ENCODE assay signal across 8 cellular contexts in the genomic region with DNA sequence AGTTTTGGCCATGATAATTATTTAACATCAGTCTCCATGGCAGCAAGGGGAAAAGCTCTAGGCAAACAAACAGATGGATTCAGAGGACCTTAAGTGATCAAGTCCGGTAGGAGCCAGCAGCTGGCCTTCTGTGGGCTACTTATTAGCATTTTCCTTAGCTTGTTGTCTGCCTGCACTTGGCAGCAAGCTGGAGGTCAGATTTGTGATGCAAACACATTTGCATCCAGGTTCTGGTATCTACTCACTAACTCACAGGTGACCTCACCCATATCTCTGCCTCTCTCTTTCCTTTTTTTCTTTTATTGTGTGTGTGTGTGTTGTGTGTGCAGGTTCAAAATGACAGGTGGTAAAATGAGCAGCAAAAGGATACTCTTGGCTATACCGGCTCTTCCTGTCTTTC. TPM values are rescaled to one million over a fixed set of nuclear protein-coding genes. Genes with fewer than 3 reads are reported as not detected.
DNase-seq lines count a peak whose midpoint lies in the region; ATAC-seq and TF ChIP-seq lines count a peak whose summit lies in the region.
"Had no signal": no experiment of that assay in that cellular context is flagged by ENCODE, and none has a peak within 500 bp of the region (broad histone marks: within the 10 kb centered on the region; RNA-seq: fewer than 3 reads in every experiment).

No MANE protein-coding gene starts in this region.

- no peaks in the 10 kb centered on the region for H3K4me1 Mint-ChIP-seq in CD14-positive monocyte

- H3K9me3 ChIP-seq in tibial nerve, result no peaks in the 10 kb centered on the region

- H3K36me3 ChIP-seq in tibial nerve, result no peaks in the 10 kb centered on the region

- no peaks in the 10 kb centered on the region for H3K36me3 Mint-ChIP-seq in CD14-positive monocyte

- peak overlapping the region in 3 of 4 donors; percentile 42 to 85 (median 77) for H3K27ac ChIP-seq in tibial nerve

- no peaks in the 10 kb centered on the region for H3K27me3 Mint-ChIP-seq in CD14-positive monocyte (ENCODE audit: low read depth in 3 of 3)

- TF ChIP-seq CTCF in tibial nerve (IDR thresholded peaks at IDR 0.05) (no peak), CD14-positive monocyte (IDR thresholded peaks at IDR 0.05) (no peak)

- H3K4me1 ChIP-seq in tibial nerve, result peaks cover 0 to 57% (median 10%) of the 10 kb centered on the region in 4 donors

- peak overlapping the region in 2 of 4 donors; percentile 8 for H3K4me3 ChIP-seq in tibial nerve

- intact Hi-C loops in CD14-positive monocyte (cut with micrococcal nuclease), result no loop called here

- 17 to 21% methylated on average over 2 of the region's 2 CpGs for WGBS in tibial nerve, 2 donors

- no peak for TF ChIP-seq EP300 in tibial nerve (IDR thresholded peaks at IDR 0.05)

- H3K4me3 Mint-ChIP-seq in CD14-positive monocyte, result no peak overlapping the region

- H3K27ac Mint-ChIP-seq in CD14-positive monocyte, result no peak overlapping the region

- no peaks in the 10 kb centered on the region for H3K27me3 ChIP-seq in tibial nerve

- H3K9me3 Mint-ChIP-seq in CD14-positive monocyte, result peaks cover 0 to 3% (median 0%) of the 10 kb centered on the region in 7 donors

- no peak for ATAC-seq in GM21390 (IDR thresholded peaks at IDR 0.05; ENCODE audit: unreplicated experiment)

- TF ChIP-seq POLR2A in tibial nerve (IDR thresholded peaks at IDR 0.05), result no peak

- DNase-seq in LHCN-M2 (ENCODE audit: low read depth), result peak; percentile 66
- peak; percentile 67 for DNase-seq in astrocyte of the hippocampus (ENCODE audit: low read depth, low spot score)
- DNase-seq in iPS-NIHi7 (ENCODE audit: extremely low spot score), result peak; percentile 38
- no peak for DNase-seq in tibial nerve (ENCODE audit: low spot score in 2 of 2)
- no peak for DNase-seq in CD14-positive monocyte (ENCODE audit: low spot score)
- DNase-seq in NCI-H2196 treated with DMSO at 0.1 percent for 48 hours (lab: John Stamatoyannopoulos, UW; ENCODE audit: unreplicated experiment), result no peak
- DNase-seq: effector memory CD4-positive, alpha-beta T cell had no signal

RNA-seq across cellular contexts. Expression of gene ARHGAP42, which starts 32.3 kb away (rescaled TPM):
- total RNA-seq in LHCN-M2 (2014; rRNA removed) (7.4 and 10.3 TPM in 2 replicates), tibial nerve (10 to 100 TPM; 28.5 to 52.2 (median 40.4) TPM)
- polyA plus RNA-seq in LHCN-M2 (2012), result 1.4 TPM
- not detected for polyA plus RNA-seq in CD14-positive monocyte

Comparison
In these comparisons a context has a peak if more than half of its experiments do, and no peak if none do; other contexts are left out.
1. DNase-seq: peak in LHCN-M2 (single experiment), astrocyte of the hippocampus (single experiment) and iPS-NIHi7 (single experiment); none in tibial nerve (0 of 2), CD14-positive monocyte (single experiment) and NCI-H2196 treated with DMSO at 0.1 percent for 48 hours (single experiment).